24 cellular contexts compared by ENCODE assay signal in genomic region chr11:2440646-2441045, GRCh38. TPM values are rescaled to one million over a fixed set of nuclear protein-coding genes. Genes with fewer than 3 reads are reported as not detected.
DNase-seq lines count a peak whose midpoint lies in the region; ATAC-seq and TF ChIP-seq lines count a peak whose summit lies in the region.
"Had no signal": no experiment of that assay in that cellular context is flagged by ENCODE, and none has a peak within 500 bp of the region (broad histone marks: within the 10 kb centered on the region; RNA-seq: fewer than 3 reads in every experiment).

No MANE protein-coding gene starts in this region.

- no peak overlapping the region for H3K27ac Mint-ChIP-seq in activated naive CD4-positive, alpha-beta T cell treated with anti-CD3 and anti-CD28 coated beads, Interleukin-2, amount 10 ng/mL, durations not matched to agents 7 days and 5 days
- H3K27ac Mint-ChIP-seq: activated CD4-positive, alpha-beta T cell treated with anti-CD3 and anti-CD28 coated beads, Interleukin-2, amount 10 ng/mL, durations not matched to agents 7 days and 5 days; activated T-helper 17 cell treated with anti-CD3 and anti-CD28 coated beads, Interleukin-2, amount 50 U/mL, for 72 hours had no signal

- H3K36me3 Mint-ChIP-seq in activated naive CD4-positive, alpha-beta T cell treated with anti-CD3 and anti-CD28 coated beads, Interleukin-2, amount 10 ng/mL, durations not matched to agents 7 days and 5 days = peaks cover 2% of the 10 kb centered on the region

- H3K27me3 Mint-ChIP-seq in activated naive CD4-positive, alpha-beta T cell treated with anti-CD3 and anti-CD28 coated beads, Interleukin-2, amount 10 ng/mL, durations not matched to agents 7 days and 5 days = peaks cover 50% of the 10 kb centered on the region
- H3K27me3 Mint-ChIP-seq: activated T-helper 17 cell treated with anti-CD3 and anti-CD28 coated beads, Interleukin-2, amount 50 U/mL, for 72 hours had no signal

- H3K4me3 Mint-ChIP-seq in activated naive CD4-positive, alpha-beta T cell treated with anti-CD3 and anti-CD28 coated beads, Interleukin-2, amount 10 ng/mL, durations not matched to agents 7 days and 5 days = no peak overlapping the region
- H3K4me3 Mint-ChIP-seq: activated CD4-positive, alpha-beta T cell treated with anti-CD3 and anti-CD28 coated beads, Interleukin-2, amount 10 ng/mL, durations not matched to agents 7 days and 5 days; activated T-helper 17 cell treated with anti-CD3 and anti-CD28 coated beads, Interleukin-2, amount 50 U/mL, for 72 hours had no signal

- H3K27me3 ChIP-seq in lower lobe of right lung (ENCODE audit: low read depth) (peaks cover 4% of the 10 kb centered on the region), upper lobe of left lung (no peaks in the 10 kb centered on the region)

- TF ChIP-seq CTCF in lower lobe of right lung (IDR thresholded peaks at IDR 0.05) (no peak), upper lobe of left lung (IDR thresholded peaks at IDR 0.05) (no peak)

- H3K27ac ChIP-seq in lower lobe of right lung (no peak overlapping the region), upper lobe of left lung (no peak overlapping the region)
- H3K27ac ChIP-seq: A549, foreskin keratinocyte, GM23248, tibial artery had no signal

- CTCF ChIA-PET in activated naive CD4-positive, alpha-beta T cell treated with anti-CD3 and anti-CD28 coated beads, Interleukin-2, amount 10 ng/mL, durations not matched to agents 7 days and 5 days (lab: Charles Lee) = no interaction called here

- peak; percentile 9 for DNase-seq in activated naive CD4-positive, alpha-beta T cell treated with anti-CD3 and anti-CD28 coated beads, Interleukin-2, amount 10 ng/mL, durations not matched to agents 7 days and 5 days
- DNase-seq in activated naive CD4-positive, alpha-beta T cell treated with Interleukin-2 at 50 U/mL for 16 hours = no peak
- peak; percentile 90 for DNase-seq in SKM-1 treated with dmso at 0.1 percent for 144 hours (lab: John Stamatoyannopoulos, UW; ENCODE audit: unreplicated experiment)
- DNase-seq in lower lobe of right lung = peak; percentile 55
- DNase-seq in upper lobe of left lung = no peak
- DNase-seq in NCI-H2081 treated with DMSO at 0.1 percent for 48 hours (lab: John Stamatoyannopoulos, UW) = no peak
- DNase-seq in NCI-H526 (lab: John Stamatoyannopoulos, UW) = no peak
- no peak for DNase-seq in AG08395 (ENCODE audit: low spot score)
- DNase-seq: activated CD4-positive, alpha-beta T cell treated with anti-CD3 and anti-CD28 coated beads, Interleukin-2, amount 10 ng/mL, durations not matched to agents 7 days and 5 days; effector CD8-positive, alpha-beta T cell; erythroblast; foreskin keratinocyte; GM23248; hypothalamus; NCI-H146; NCI-H524; stimulated activated CD4-positive, alpha-beta T cell treated with anti-CD3 and anti-CD28 coated beads, Interleukin-12 subunit alpha, Interleukin-12 subunit beta, amount 100 ng/mL, for 4 hours; stimulated activated CD4-positive, alpha-beta T cell treated with anti-CD3 and anti-CD28 coated beads, Interleukin-4, amount 100 ng/mL, for 4 hours; stimulated activated naive CD8-positive, alpha-beta T cell treated with anti-CD3 and anti-CD28 coated beads, Interleukin-15, Interleukin-2, amounts not matched to agents 100 U/mL and 50 U/mL, for 24 hours; SW 1271 had no signal

- H3K36me3 ChIP-seq in lower lobe of right lung (no peaks in the 10 kb centered on the region), upper lobe of left lung (no peaks in the 10 kb centered on the region)
- H3K36me3 ChIP-seq: tibial artery had no signal

- H3K9me3 Mint-ChIP-seq in activated naive CD4-positive, alpha-beta T cell treated with anti-CD3 and anti-CD28 coated beads, Interleukin-2, amount 10 ng/mL, durations not matched to agents 7 days and 5 days = no peaks in the 10 kb centered on the region
- H3K9me3 Mint-ChIP-seq: activated CD4-positive, alpha-beta T cell treated with anti-CD3 and anti-CD28 coated beads, Interleukin-2, amount 10 ng/mL, durations not matched to agents 7 days and 5 days; activated T-helper 17 cell treated with anti-CD3 and anti-CD28 coated beads, Interleukin-2, amount 50 U/mL, for 72 hours had no signal

- H3K4me3 ChIP-seq in lower lobe of right lung = no peak overlapping the region
- no peak overlapping the region for H3K4me3 ChIP-seq in upper lobe of left lung
- H3K4me3 ChIP-seq: A549, GM23248, lung, tibial artery had no signal

- H3K4me1 ChIP-seq in lower lobe of right lung = peaks cover 11% of the 10 kb centered on the region
- H3K4me1 ChIP-seq in upper lobe of left lung = peaks cover 0 to 19% (median 6%) of the 10 kb centered on the region in 4 donors
- H3K4me1 ChIP-seq: foreskin keratinocyte had no signal

- no peak for TF ChIP-seq POLR2A in upper lobe of left lung (IDR thresholded peaks at IDR 0.05)

- 72 to 83% methylated on average over 7 to 8 of the region's 8 CpGs for WGBS in upper lobe of left lung, 2 donors

- H3K9me3 ChIP-seq in lower lobe of right lung (no peaks in the 10 kb centered on the region), upper lobe of left lung (no peaks in the 10 kb centered on the region)
- H3K9me3 ChIP-seq: tibial artery had no signal

- no peak for TF ChIP-seq EP300 in upper lobe of left lung (IDR thresholded peaks at IDR 0.05)

- intact Hi-C loops in lower lobe of right lung (cut with DNase I) = loop anchor here (10.0 kb wide), 1 partner anchor 454 kb away; no protein-coding TSS in a partner anchor

- ATAC-seq in lower lobe of right lung (no peak), upper lobe of left lung (ENCODE audit: low FRiP score in 2 of 2) (peak; percentile 3 to 16)
- ATAC-seq: A549; activated T-helper 17 cell treated with anti-CD3 and anti-CD28 coated beads, Interleukin-2, amount 50 U/mL, for 72 hours; foreskin keratinocyte; stimulated activated naive CD8-positive, alpha-beta T cell treated with anti-CD3 and anti-CD28 coated beads, Interleukin-15, Interleukin-2, amounts not matched to agents 100 U/mL and 50 U/mL, for 24 hours had no signal

- H3K4me1 Mint-ChIP-seq in activated naive CD4-positive, alpha-beta T cell treated with anti-CD3 and anti-CD28 coated beads, Interleukin-2, amount 10 ng/mL, durations not matched to agents 7 days and 5 days = peaks cover 13% of the 10 kb centered on the region

RNA-seq across cellular contexts. Expression of gene TRPM5, which starts 3.7 kb away (rescaled TPM):
- total RNA-seq in lower lobe of right lung = not detected
- total RNA-seq in upper lobe of left lung = not detected
- total RNA-seq: activated T-helper 17 cell treated with anti-CD3 and anti-CD28 coated beads, Interleukin-2, amount 50 U/mL, for 72 hours; foreskin keratinocyte; GM23248 had no signal

RNA-seq across cellular contexts. Expression of gene KCNQ1, which starts 4.2 kb away (rescaled TPM):
- total RNA-seq in lower lobe of right lung = 51.0 TPM
- total RNA-seq in upper lobe of left lung = 10 to 100 TPM; 18.0 to 45.4 (median 32.7) TPM
- total RNA-seq: foreskin keratinocyte, GM23248 had no signal

RNA-seq across cellular contexts. Expression of gene TSSC4, which starts 40.1 kb away (rescaled TPM):
- 38.8 TPM for total RNA-seq in lower lobe of right lung
- 10 to 100 TPM; 28.9 to 69.4 (median 50.3) TPM for total RNA-seq in upper lobe of left lung

Comparison
In these comparisons a context has a peak if more than half of its experiments do, and no peak if none do; other contexts are left out.
1. DNase-seq: peak in activated naive CD4-positive, alpha-beta T cell treated with anti-CD3 and anti-CD28 coated beads, Interleukin-2, amount 10 ng/mL, durations not matched to agents 7 days and 5 days (single experiment), SKM-1 treated with dmso at 0.1 percent for 144 hours (single experiment) and lower lobe of right lung (single experiment); none in activated naive CD4-positive, alpha-beta T cell treated with Interleukin-2 at 50 U/mL for 16 hours (single experiment), upper lobe of left lung (0 of 2), NCI-H2081 treated with DMSO at 0.1 percent for 48 hours (single experiment), NCI-H526 (0 of 2) and AG08395 (single experiment).
2. ATAC-seq: peak in upper lobe of left lung (2 of 2); none in lower lobe of right lung (0 of 2).